In genomic region chr7:41711283-41712064, GRCh38 we compare ENCODE assay signal across 8 cellular contexts. TPM values are rescaled to one million over a fixed set of nuclear protein-coding genes. Genes with fewer than 3 reads are reported as not detected.
A peak's percentile ranks its signal among the peaks of the same experiment; 100 is the strongest.
DNase-seq lines count a peak whose midpoint lies in the region; ATAC-seq, FAIRE-seq and TF ChIP-seq lines count a peak whose summit lies in the region.

No MANE protein-coding gene starts in this region.

- no peaks in the 10 kb centered on the region for H3K9me3 ChIP-seq in testis

- H3K4me1 ChIP-seq in testis, result no peaks in the 10 kb centered on the region

- H3K27me3 ChIP-seq in testis, result no peaks in the 10 kb centered on the region

- ATAC-seq in GM21529 (IDR thresholded peaks at IDR 0.05; ENCODE audit: unreplicated experiment), result no peak

- intact Hi-C loops in testis (cut with DNase I; ENCODE audit: low total_unique reads), result no loop called here

- TF ChIP-seq POLR2A in testis (IDR thresholded peaks at IDR 0.05) (no peak), GM12891 (IDR thresholded peaks at IDR 0.05; ENCODE audit: low read depth, low read length) (no peak)

- DNase-seq in activated CD4-positive, alpha-beta T cell treated with anti-CD3 and anti-CD28 coated beads for 48 hours, result peak; percentile 8
- no peak for DNase-seq in activated CD4-positive, alpha-beta T cell treated with anti-CD3 and anti-CD28 coated beads for 1 hour
- peak; percentile 17 for DNase-seq in OCI-M1 (lab: John Stamatoyannopoulos, UW)
- peak; percentile 45 for DNase-seq in fibroblast of pulmonary artery (ENCODE audit: low read depth)
- DNase-seq in testis, result peak; percentile 66
- no peak for DNase-seq in GM12891 (ENCODE audit: insufficient read length, low spot score)
- DNase-seq in stimulated activated CD4-positive, alpha-beta T cell treated with anti-CD3 and anti-CD28 coated beads, Interleukin-4, amount 100 ng/mL, for 1 hour, result no peak

- no peak overlapping the region for H3K27ac ChIP-seq in testis

- peak; percentile 51 for TF ChIP-seq CTCF in fibroblast of pulmonary artery (IDR thresholded peaks at IDR 0.05; ENCODE audit: low read length, missing control alignments)
- peak in 1 of 3 experiments; percentile 39 for TF ChIP-seq CTCF in testis (IDR thresholded peaks at IDR 0.05)

- no peaks in the 10 kb centered on the region for H3K36me3 ChIP-seq in testis (ENCODE audit: low read depth, missing control alignments)

- FAIRE-seq in GM12891 (lab: Jason Lieb, UNC), result no peak

- WGBS in testis, 2 donors, result 54 to 56% methylated on average over 10 of the region's 10 CpGs

- H3K4me3 ChIP-seq in fibroblast of pulmonary artery (replicated peaks; ENCODE audit: low read depth, low read length), result no peak overlapping the region
- no peak overlapping the region for H3K4me3 ChIP-seq in testis

TF ChIP-seq in GM12891, 5 proteins besides CTCF, POLR2A, EP300 and RAD21:
- TF ChIP-seq TAF1 (IDR thresholded peaks at IDR 0.05; ENCODE audit: low read depth, low read length), result no peak
- TF ChIP-seq SPI1 (IDR thresholded peaks at IDR 0.05; ENCODE audit: low read depth, low read length), result no peak
- no peak for TF ChIP-seq PAX5 (IDR thresholded peaks at IDR 0.05; ENCODE audit: insufficient read depth, low read length, severe bottlenecking)
- no peak for TF ChIP-seq POU2F2 (IDR thresholded peaks at IDR 0.05; ENCODE audit: low read depth, low read length)

RNA-seq across cellular contexts. Expression of gene INHBA, which starts 8.6 kb away (rescaled TPM):
- 1 to 10 TPM; 5.7 to 8.0 TPM for total RNA-seq in testis
- polyA plus RNA-seq in testis (ENCODE audit: insufficient read depth, low read depth, low replicate concordance), result 2.5 TPM
- 0.03 TPM for polyA plus RNA-seq in GM12891 (2012; ENCODE audit: low read depth, missing spikeins)

Comparison
In these comparisons a context has a peak if more than half of its experiments do, and no peak if none do; other contexts are left out.
1. DNase-seq: peak in activated CD4-positive, alpha-beta T cell treated with anti-CD3 and anti-CD28 coated beads for 48 hours (single experiment), OCI-M1 (single experiment), fibroblast of pulmonary artery (single experiment) and testis (single experiment); none in activated CD4-positive, alpha-beta T cell treated with anti-CD3 and anti-CD28 coated beads for 1 hour (single experiment), GM12891 (single experiment) and stimulated activated CD4-positive, alpha-beta T cell treated with anti-CD3 and anti-CD28 coated beads, Interleukin-4, amount 100 ng/mL, for 1 hour (single experiment).